In the genomic region with DNA sequence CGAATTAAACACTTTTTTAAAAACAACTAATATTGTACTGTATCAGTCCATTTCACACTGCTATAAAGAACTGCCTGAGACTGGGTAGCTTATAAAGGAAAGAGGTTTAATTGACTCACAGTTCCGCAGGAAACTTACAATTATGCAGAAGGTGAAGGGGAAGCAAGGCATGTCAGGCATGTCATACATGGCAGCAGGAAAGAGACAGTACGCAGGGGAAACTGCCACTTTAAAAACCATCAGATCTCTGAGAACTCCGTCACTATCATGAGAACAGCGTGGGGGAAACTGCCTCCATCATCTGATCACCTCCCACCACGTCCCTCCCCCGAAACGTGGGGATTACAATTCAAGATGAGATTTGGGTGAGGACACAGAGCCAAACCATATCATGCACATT, we compare ENCODE assay signal across 20 cellular contexts.
A peak's percentile ranks its signal among the peaks of the same experiment; 100 is the strongest.
DNase-seq lines count a peak whose midpoint lies in the region; ATAC-seq, FAIRE-seq and TF ChIP-seq lines count a peak whose summit lies in the region.
"Had no signal": no experiment of that assay in that cellular context is flagged by ENCODE, and none has a peak within 500 bp of the region (broad histone marks: within the 10 kb centered on the region; RNA-seq: fewer than 3 reads in every experiment).

No MANE protein-coding gene starts in this region.

- WGBS in thyroid gland, 2 donors = 73 to 74% methylated on average over 8 of the region's 8 CpGs

- H3K9ac ChIP-seq in endothelial cell of umbilical vein (replicated peaks; ENCODE audit: extremely low read depth, insufficient read depth, low read length) = peak overlapping the region; percentile 17

- DNase-seq in CD1c-positive myeloid dendritic cell (ENCODE audit: extremely low spot score) = peak; percentile 28
- DNase-seq in OCI-M1 (lab: John Stamatoyannopoulos, UW) = peak; percentile 40
- DNase-seq in endothelial cell of umbilical vein (ENCODE audit: low read depth, low spot score) = peak; percentile 80
- DNase-seq in omental fat pad (ENCODE audit: low spot score) = no peak
- no peak for DNase-seq in thyroid gland
- no peak for DNase-seq in stimulated activated CD4-positive, alpha-beta T cell treated with anti-CD3 and anti-CD28 coated beads, Interleukin-4, amount 100 ng/mL, for 1 hour
- DNase-seq: activated CD4-positive, alpha-beta T cell treated with anti-CD3 and anti-CD28 coated beads for 4 hours; activated naive CD4-positive, alpha-beta T cell treated with anti-CD3 and anti-CD28 coated beads, Interleukin-2, amount 10 ng/mL, durations not matched to agents 7 days and 5 days; AML-193; cortex of kidney; HCEC 1CT; NCI-H2081 treated with DMSO at 0.1 percent for 48 hours; NCI-H524 treated with DMSO at 0.1 percent for 48 hours; PC-9; stimulated activated CD4-positive, alpha-beta T cell treated with anti-CD3 and anti-CD28 coated beads, Interleukin-2, amount 100 ng/mL, for 24 hours; T-helper 9 cell had no signal

- POLR2A ChIA-PET in endothelial cell of umbilical vein (lab: Charles Lee) = no interaction called here

- intact Hi-C loops in endothelial cell of umbilical vein (cut with micrococcal nuclease) (no loop called here), thyroid gland (cut with DNase I) (no loop called here)

- H3K27ac ChIP-seq in endothelial cell of umbilical vein (ENCODE audit: insufficient read depth, low read depth, low read length) = peak overlapping the region; percentile 63
- H3K27ac ChIP-seq in thyroid gland = no peak overlapping the region
- H3K27ac ChIP-seq: PC-9 had no signal

- no peaks in the 10 kb centered on the region for H3K79me2 ChIP-seq in endothelial cell of umbilical vein (ENCODE audit: control insufficient read depth, insufficient read depth, low read length)

- BruUV-seq in endothelial cell of umbilical vein (replicated peaks; lab: Mats Ljungman, UMichigan) = no TSS peak

- peak overlapping the region; percentile 70 for H2AFZ ChIP-seq in endothelial cell of umbilical vein (ENCODE audit: low read depth, low read length)
- H2AFZ ChIP-seq: PC-9 had no signal

- H3K4me3 ChIP-seq in endothelial cell of umbilical vein (replicated peaks in 1 of 3; ENCODE audit: insufficient read depth in 1 of 3, low read depth in 1 of 3, low read length in 3 of 3) = peak overlapping the region in 1 of 3 experiments; percentile 15
- H3K4me3 ChIP-seq in thyroid gland (replicated peaks in 1 of 3) = no peak overlapping the region
- H3K4me3 ChIP-seq: K562, PC-9 had no signal

- CTCF ChIA-PET in endothelial cell of umbilical vein (lab: Charles Lee) = interaction anchor here (0.6 kb wide), 1 partner anchor 32 kb away, joined by 3 read pairs; no protein-coding TSS in a partner anchor

- peak; percentile 47 for ATAC-seq in omental fat pad (ENCODE audit: low FRiP score)
- ATAC-seq in HG02588 (IDR thresholded peaks at IDR 0.05; ENCODE audit: unreplicated experiment) = no peak
- ATAC-seq in GM18517 (IDR thresholded peaks at IDR 0.05; ENCODE audit: unreplicated experiment) = no peak
- ATAC-seq: K562 had no signal

- H3K36me3 ChIP-seq in endothelial cell of umbilical vein (ENCODE audit: control insufficient read depth in 2 of 2, extremely low read depth in 1 of 2, insufficient read depth in 2 of 2, low read length in 2 of 2) (no peaks in the 10 kb centered on the region), thyroid gland (no peaks in the 10 kb centered on the region)

- H3K9me3 ChIP-seq in endothelial cell of umbilical vein (replicated peaks; ENCODE audit: control insufficient read depth, insufficient read depth, low read length) = no peaks in the 10 kb centered on the region
- no peaks in the 10 kb centered on the region for H3K9me3 ChIP-seq in thyroid gland

- TF ChIP-seq CTCF in endothelial cell of umbilical vein (IDR thresholded peaks at IDR 0.05; ENCODE audit: extremely low read depth in 1 of 2, insufficient read depth in 1 of 2, low read depth in 1 of 2, low read length in 2 of 2) (no peak), omental fat pad (IDR thresholded peaks at IDR 0.05) (no peak), thyroid gland (IDR thresholded peaks at IDR 0.05) (no peak)

- H3K4me2 ChIP-seq in endothelial cell of umbilical vein (ENCODE audit: insufficient read depth, low read length) = peak overlapping the region; percentile 71
- H3K4me2 ChIP-seq: PC-9 had no signal

- H3K4me1 ChIP-seq in endothelial cell of umbilical vein (ENCODE audit: control insufficient read depth, extremely low read depth, insufficient read depth, low read length) (peaks cover 18% of the 10 kb centered on the region), thyroid gland (no peaks in the 10 kb centered on the region)

- peak; percentile 75 for FAIRE-seq in endothelial cell of umbilical vein (lab: Jason Lieb, UNC)
- FAIRE-seq: D721Med, K562 had no signal

- H4K20me1 ChIP-seq in endothelial cell of umbilical vein (replicated peaks; ENCODE audit: control insufficient read depth, extremely low read depth, insufficient read depth, low read length) = no peaks in the 10 kb centered on the region

- H3K9me1 ChIP-seq in endothelial cell of umbilical vein (replicated peaks; ENCODE audit: control insufficient read depth, extremely low read depth, insufficient read depth, low read length) = no peaks in the 10 kb centered on the region

- H3K27me3 ChIP-seq in endothelial cell of umbilical vein (ENCODE audit: control insufficient read depth in 2 of 2, insufficient read depth in 2 of 2, low read length in 2 of 2) = no peaks in the 10 kb centered on the region
- no peaks in the 10 kb centered on the region for H3K27me3 ChIP-seq in thyroid gland

- TF ChIP-seq POLR2A in endothelial cell of umbilical vein (IDR thresholded peaks at IDR 0.05; ENCODE audit: low read depth, low read length) (no peak), thyroid gland (IDR thresholded peaks at IDR 0.05) (no peak)

- dilution Hi-C loops in endothelial cell of umbilical vein (cut with MboI; ENCODE audit: extremely low pct_ligation_motif_present, low sequenced_read_pairs) = no loop called here

TF ChIP-seq in endothelial cell of umbilical vein, 7 proteins besides CTCF, POLR2A, EP300 and RAD21:
- TF ChIP-seq JUN (IDR thresholded peaks at IDR 0.05; ENCODE audit: borderline replicate concordance, insufficient read depth, insufficient read length, low read depth) = peak; percentile 56
- TF ChIP-seq FOS (IDR thresholded peaks at IDR 0.05; ENCODE audit: borderline replicate concordance, insufficient read depth, low read length) = peak; percentile 75
- TF ChIP-seq, protein P1, sequence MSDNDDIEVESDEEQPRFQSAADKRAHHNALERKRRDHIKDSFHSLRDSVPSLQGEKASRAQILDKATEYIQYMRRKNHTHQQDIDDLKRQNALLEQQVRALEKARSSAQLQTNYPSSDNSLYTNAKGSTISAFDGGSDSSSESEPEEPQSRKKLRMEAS (IDR thresholded peaks at IDR 0.05; ENCODE audit: insufficient read depth, insufficient read length) = no peak
- no peak for TF ChIP-seq MYC (IDR thresholded peaks at IDR 0.05; ENCODE audit: low read depth, low read length)
- TF ChIP-seq GATA2 (IDR thresholded peaks at IDR 0.05; ENCODE audit: insufficient read depth, insufficient read length, low read depth, low read length) = peak; percentile 22
- TF ChIP-seq POLR2AphosphoS5 (IDR thresholded peaks at IDR 0.05; ENCODE audit: insufficient read depth, low read depth, low read length) = peak; percentile 48

Comparison
In these comparisons a context has a peak if more than half of its experiments do, and no peak if none do; other contexts are left out.
1. DNase-seq: peak in CD1c-positive myeloid dendritic cell (single experiment), OCI-M1 (single experiment) and endothelial cell of umbilical vein (single experiment); none in omental fat pad (single experiment), thyroid gland (0 of 2) and stimulated activated CD4-positive, alpha-beta T cell treated with anti-CD3 and anti-CD28 coated beads, Interleukin-4, amount 100 ng/mL, for 1 hour (single experiment).